Comparison of ENCODE assay signal across 8 cellular contexts in genomic region chr2:171923206-171923605, GRCh38. TPM values are rescaled to one million over a fixed set of nuclear protein-coding genes. Genes with fewer than 3 reads are reported as not detected.
DNase-seq lines count a peak whose midpoint lies in the region; ATAC-seq and TF ChIP-seq lines count a peak whose summit lies in the region.

No MANE protein-coding gene starts in this region.

- H3K4me3 ChIP-seq in choroid plexus epithelial cell (ENCODE audit: low read depth, low read length) (peak overlapping the region; percentile 87), mucosa of descending colon (peak overlapping the region; percentile 65)

- ATAC-seq in mucosa of descending colon (peak; percentile 12), GM21737 (IDR thresholded peaks at IDR 0.05; ENCODE audit: unreplicated experiment) (no peak)

- peak overlapping the region; percentile 97 for H3K27ac Mint-ChIP-seq in T-helper 1 cell treated with Interleukin-12 subunit alpha and Interleukin-12 subunit beta and Interleukin-4 antibody, amounts not matched to agents 30 μg/mL and 1 μg/mL, for 36 hours

- DNase-seq in T-helper 1 cell, result no peak
- peak; percentile 49 for DNase-seq in NCI-H69 (lab: John Stamatoyannopoulos, UW)
- DNase-seq in choroid plexus epithelial cell (ENCODE audit: low read depth), result peak; percentile 63
- DNase-seq in mucosa of descending colon, result peak in 1 of 3 donors; percentile 20
- no peak for DNase-seq in nucleus accumbens (lab: John Stamatoyannopoulos, UW)
- no peak for DNase-seq in NCI-H345 treated with DMSO at 0.1 percent for 48 hours (lab: John Stamatoyannopoulos, UW; ENCODE audit: unreplicated experiment)

- TF ChIP-seq CTCF in choroid plexus epithelial cell (conservative IDR thresholded peaks at IDR 0.05; ENCODE audit: low read depth, low read length), result no peak
- no peak for TF ChIP-seq CTCF in mucosa of descending colon (IDR thresholded peaks at IDR 0.05)

- peak overlapping the region; percentile 98 for H3K4me3 Mint-ChIP-seq in T-helper 1 cell treated with Interleukin-12 subunit alpha and Interleukin-12 subunit beta and Interleukin-4 antibody, amounts not matched to agents 30 μg/mL and 1 μg/mL, for 36 hours

- peaks cover 30% of the 10 kb centered on the region for H3K4me1 Mint-ChIP-seq in T-helper 1 cell treated with Interleukin-12 subunit alpha and Interleukin-12 subunit beta and Interleukin-4 antibody, amounts not matched to agents 30 μg/mL and 1 μg/mL, for 36 hours (ENCODE audit: low read depth)

- peaks cover 17% of the 10 kb centered on the region for H3K36me3 Mint-ChIP-seq in T-helper 1 cell treated with Interleukin-12 subunit alpha and Interleukin-12 subunit beta and Interleukin-4 antibody, amounts not matched to agents 30 μg/mL and 1 μg/mL, for 36 hours (ENCODE audit: low read depth)

- H3K36me3 ChIP-seq in mucosa of descending colon (ENCODE audit: low read depth), result no peaks in the 10 kb centered on the region

- no peaks in the 10 kb centered on the region for H3K9me3 ChIP-seq in mucosa of descending colon

- H3K9me3 Mint-ChIP-seq in T-helper 1 cell treated with Interleukin-12 subunit alpha and Interleukin-12 subunit beta and Interleukin-4 antibody, amounts not matched to agents 30 μg/mL and 1 μg/mL, for 36 hours, result no peaks in the 10 kb centered on the region

- H3K27me3 Mint-ChIP-seq in T-helper 1 cell treated with Interleukin-12 subunit alpha and Interleukin-12 subunit beta and Interleukin-4 antibody, amounts not matched to agents 30 μg/mL and 1 μg/mL, for 36 hours (ENCODE audit: low read depth), result no peaks in the 10 kb centered on the region

- intact Hi-C loops in mucosa of descending colon (cut with DNase I, micrococcal nuclease), result no loop called here

- peaks cover 11% of the 10 kb centered on the region for H3K4me1 ChIP-seq in mucosa of descending colon (ENCODE audit: low read depth)

RNA-seq across cellular contexts. Expression of gene HAT1, which starts 0.9 kb away (rescaled TPM):
- total RNA-seq in mucosa of descending colon, result 10 to 100 TPM; 22.2 to 30.9 (median 30.5) TPM

RNA-seq across cellular contexts. Expression of gene SLC25A12, which starts 29.2 kb away (rescaled TPM):
- 10 to 100 TPM; 19.9 to 44.2 (median 22.3) TPM for total RNA-seq in mucosa of descending colon

Comparison
In these comparisons a context has a peak if more than half of its experiments do, and no peak if none do; other contexts are left out.
1. DNase-seq: peak in NCI-H69 (single experiment) and choroid plexus epithelial cell (single experiment); none in T-helper 1 cell (0 of 5), nucleus accumbens (0 of 56) and NCI-H345 treated with DMSO at 0.1 percent for 48 hours (single experiment).